8 cellular contexts compared by ENCODE assay signal in the genomic region with DNA sequence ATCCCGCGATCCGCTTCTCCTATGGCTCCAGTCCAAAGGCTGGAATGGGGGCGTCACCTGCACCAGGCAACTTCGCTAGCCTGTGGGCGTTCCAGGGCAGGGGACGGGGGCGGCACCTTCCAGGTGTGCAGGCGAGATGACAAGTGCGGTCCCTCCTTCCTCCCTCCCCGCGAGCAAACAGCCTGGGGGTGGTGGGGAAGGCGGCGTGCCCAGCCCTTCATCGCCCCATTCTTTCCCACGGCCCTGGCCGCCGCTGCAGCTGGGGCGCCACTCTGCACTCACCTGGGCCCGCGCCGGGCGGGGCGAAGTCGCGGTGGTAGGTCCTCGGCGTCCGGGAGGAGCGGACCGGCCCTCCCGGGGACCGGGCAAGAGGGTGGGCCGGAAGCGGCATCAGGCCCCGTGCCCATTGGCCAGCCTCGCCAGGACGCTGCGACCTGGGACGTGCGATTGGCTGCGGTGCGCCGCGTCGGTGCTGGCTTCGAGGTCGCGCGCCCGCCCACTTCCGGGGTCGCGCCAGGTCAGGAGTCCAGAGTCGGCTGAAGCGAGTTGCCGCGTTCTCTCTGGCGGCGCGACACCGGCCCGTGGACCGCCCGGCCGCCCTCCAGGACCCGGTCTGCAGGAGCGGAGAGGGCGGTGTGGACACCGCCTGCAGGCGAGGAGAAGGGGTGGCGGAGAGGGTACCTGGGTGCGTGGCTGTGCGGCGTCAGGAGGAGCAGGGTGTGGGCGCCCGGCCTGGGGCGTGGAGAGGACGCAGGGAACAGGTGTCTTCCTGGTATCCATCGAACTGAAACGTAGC. TPM values are rescaled to one million over a fixed set of nuclear protein-coding genes. Genes with fewer than 3 reads are reported as not detected.
DNase-seq lines count a peak whose midpoint lies in the region; ATAC-seq and TF ChIP-seq lines count a peak whose summit lies in the region.

A gene with protein sequence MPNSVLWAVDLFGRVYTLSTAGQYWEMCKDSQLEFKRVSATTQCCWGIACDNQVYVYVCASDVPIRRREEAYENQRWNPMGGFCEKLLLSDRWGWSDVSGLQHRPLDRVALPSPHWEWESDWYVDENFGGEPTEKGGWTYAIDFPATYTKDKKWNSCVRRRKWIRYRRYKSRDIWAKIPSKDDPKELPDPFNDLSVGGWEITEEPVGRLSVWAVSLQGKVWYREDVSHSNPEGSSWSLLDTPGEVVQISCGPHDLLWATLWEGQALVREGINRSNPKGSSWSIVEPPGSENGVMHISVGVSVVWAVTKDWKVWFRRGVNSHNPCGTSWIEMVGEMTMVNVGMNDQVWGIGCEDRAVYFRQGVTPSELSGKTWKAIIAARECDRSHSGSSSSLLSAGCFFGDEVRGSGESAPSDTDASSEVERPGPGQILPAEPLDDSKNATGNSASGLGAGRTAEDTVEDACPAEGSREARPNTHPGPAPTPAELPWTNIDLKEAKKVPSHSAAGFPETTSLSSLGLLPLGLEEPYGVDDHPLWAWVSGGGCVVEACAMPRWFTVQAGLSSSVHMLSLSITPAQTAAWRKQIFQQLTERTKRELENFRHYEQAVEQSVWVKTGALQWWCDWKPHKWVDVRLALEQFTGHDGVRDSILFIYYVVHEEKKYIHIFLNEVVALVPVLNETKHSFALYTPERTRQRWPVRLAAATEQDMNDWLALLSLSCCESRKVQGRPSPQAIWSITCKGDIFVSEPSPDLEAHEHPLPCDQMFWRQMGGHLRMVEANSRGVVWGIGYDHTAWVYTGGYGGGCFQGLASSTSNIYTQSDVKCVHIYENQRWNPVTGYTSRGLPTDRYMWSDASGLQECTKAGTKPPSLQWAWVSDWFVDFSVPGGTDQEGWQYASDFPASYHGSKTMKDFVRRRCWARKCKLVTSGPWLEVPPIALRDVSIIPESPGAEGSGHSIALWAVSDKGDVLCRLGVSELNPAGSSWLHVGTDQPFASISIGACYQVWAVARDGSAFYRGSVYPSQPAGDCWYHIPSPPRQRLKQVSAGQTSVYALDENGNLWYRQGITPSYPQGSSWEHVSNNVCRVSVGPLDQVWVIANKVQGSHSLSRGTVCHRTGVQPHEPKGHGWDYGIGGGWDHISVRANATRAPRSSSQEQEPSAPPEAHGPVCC (minus strand): TSS at position 389 of the 796 bp plus-strand sequence. CDS start 6,086 bp downstream, outside the sequence.

- H3K36me3 ChIP-seq in DND-41 (ENCODE audit: insufficient read depth, low read length) (peaks cover 9% of the 10 kb centered on the region), GM23248 (ENCODE audit: low read depth) (no peaks in the 10 kb centered on the region), Karpas-422 (ENCODE audit: insufficient read depth, low read length) (no peaks in the 10 kb centered on the region), fibroblast of lung (ENCODE audit: control insufficient read depth, insufficient read depth, low read length) (no peaks in the 10 kb centered on the region)
- H3K36me3 ChIP-seq in naive thymus-derived CD4-positive, alpha-beta T cell (ENCODE audit: control insufficient read depth in 2 of 3, insufficient read depth in 3 of 3, low read length in 3 of 3): peaks cover 0 to 31% (median 0%) of the 10 kb centered on the region in 3 experiments

- TF ChIP-seq CTCF in DND-41 (IDR thresholded peaks at IDR 0.05; ENCODE audit: borderline replicate concordance, extremely low read depth, low read length, poor library complexity, severe bottlenecking): peak; percentile 27
- no peak for TF ChIP-seq CTCF in fibroblast of lung (conservative IDR thresholded peaks at IDR 0.05 in 1 of 2, IDR thresholded peaks at IDR 0.05 in 1 of 2; ENCODE audit: low read depth in 1 of 2, low read length in 2 of 2)

- in situ Hi-C loops in GM23248 (cut with MboI): no loop called here

- H3K4me1 ChIP-seq in DND-41 (ENCODE audit: insufficient read depth, low read length) (peaks cover 49% of the 10 kb centered on the region), GM23248 (ENCODE audit: insufficient read depth) (peaks cover 4% of the 10 kb centered on the region; the same call in 1 of the 2 replicates), Karpas-422 (ENCODE audit: low read length) (peaks cover 21% of the 10 kb centered on the region), fibroblast of lung (ENCODE audit: control insufficient read depth, extremely low read depth, insufficient read depth, low read length) (peaks cover 8% of the 10 kb centered on the region)
- peaks cover 38 to 40% of the 10 kb centered on the region in 2 donors for H3K4me1 ChIP-seq in naive thymus-derived CD4-positive, alpha-beta T cell (ENCODE audit: control insufficient read depth in 2 of 2, insufficient read depth in 2 of 2, low read length in 2 of 2)

- H3K27ac ChIP-seq in DND-41 (ENCODE audit: low read length): peak within 1 kb of the TSS; percentile 81
- H3K27ac ChIP-seq in GM23248: peak within 1 kb of the TSS; percentile 34
- H3K27ac ChIP-seq in Karpas-422 (ENCODE audit: low read length): peak within 1 kb of the TSS; percentile 52
- H3K27ac ChIP-seq in fibroblast of lung (ENCODE audit: insufficient read depth, low read length): peak within 1 kb of the TSS; percentile 80
- H3K27ac ChIP-seq in naive thymus-derived CD4-positive, alpha-beta T cell (ENCODE audit: low read depth, low read length): peak within 1 kb of the TSS; percentile 83

- H3K9me3 ChIP-seq in DND-41 (ENCODE audit: insufficient read depth, low read length, severe bottlenecking) (no peaks in the 10 kb centered on the region), GM23248 (ENCODE audit: low read depth) (no peaks in the 10 kb centered on the region), Karpas-422 (ENCODE audit: low read length) (no peaks in the 10 kb centered on the region), fibroblast of lung (ENCODE audit: control insufficient read depth, insufficient read depth, low read depth, low read length) (no peaks in the 10 kb centered on the region)
- no peaks in the 10 kb centered on the region for H3K9me3 ChIP-seq in naive thymus-derived CD4-positive, alpha-beta T cell (ENCODE audit: control insufficient read depth in 2 of 3, low read length in 3 of 3)

- peak; percentile 83 for DNase-seq in DND-41
- peak; percentile 97 for DNase-seq in GM23248
- peak; percentile 95 for DNase-seq in Karpas-422
- DNase-seq in RKO (ENCODE audit: low spot score): peak; percentile 96
- DNase-seq in activated T-helper 1 cell treated with Interleukin-2 at 50 U/mL for 16 hours (ENCODE audit: low read depth): peak; percentile 83
- DNase-seq in fibroblast of lung (ENCODE audit: low read depth in 2 of 2): peak; percentile 88 to 89
- DNase-seq in naive thymus-derived CD4-positive, alpha-beta T cell: peak; percentile 81 to 93 (median 89)
- DNase-seq in stimulated activated naive B cell treated with anti-CD40 and anti-IgM and Interleukin-4, amounts not matched to agents 10 μg/mL and 1 μg/mL and 100 μg/mL, for 72 hours: peak; percentile 88

- H3K79me2 ChIP-seq in DND-41 (ENCODE audit: insufficient read depth, low read length): peaks cover 41% of the 10 kb centered on the region
- H3K79me2 ChIP-seq in GM23248 (ENCODE audit: insufficient read depth): peaks cover 47% of the 10 kb centered on the region
- peaks cover 24% of the 10 kb centered on the region for H3K79me2 ChIP-seq in Karpas-422 (ENCODE audit: low read length)
- peaks cover 16% of the 10 kb centered on the region for H3K79me2 ChIP-seq in fibroblast of lung (ENCODE audit: control insufficient read depth, insufficient read depth, low read length)

- no peaks in the 10 kb centered on the region for H3K9me2 ChIP-seq in GM23248 (ENCODE audit: insufficient read depth)
- H3K9me2 ChIP-seq in Karpas-422 (replicated peaks; ENCODE audit: insufficient read depth, low read length): no peaks in the 10 kb centered on the region

- H3K4me3 ChIP-seq in DND-41 (ENCODE audit: low read depth in 1 of 2, low read length in 2 of 2) (peak within 1 kb of the TSS; percentile 73 to 98), GM23248 (peak within 1 kb of the TSS; percentile 96), Karpas-422 (ENCODE audit: low read length) (peak within 1 kb of the TSS; percentile 90), fibroblast of lung (replicated peaks in 1 of 4; ENCODE audit: control extremely low read depth in 1 of 4, insufficient read depth in 1 of 4, low read depth in 3 of 4, low read length in 4 of 4) (peak within 1 kb of the TSS; percentile 84 to 96 (median 94))
- H3K4me3 ChIP-seq in naive thymus-derived CD4-positive, alpha-beta T cell (ENCODE audit: low read length): peak within 1 kb of the TSS; percentile 91

- no peaks in the 10 kb centered on the region for H3F3A ChIP-seq in GM23248 (ENCODE audit: insufficient read depth)

- no peaks in the 10 kb centered on the region for H3K27me3 Mint-ChIP-seq in naive thymus-derived CD4-positive, alpha-beta T cell
- H3K27me3 Mint-ChIP-seq in stimulated activated naive B cell treated with anti-CD40 and anti-IgM and Interleukin-4, amounts not matched to agents 10 μg/mL and 1 μg/mL and 100 μg/mL, for 72 hours: no peaks in the 10 kb centered on the region

- H3K27me3 ChIP-seq in DND-41 (ENCODE audit: insufficient read depth, low read length, poor library complexity): no peaks in the 10 kb centered on the region
- no peaks in the 10 kb centered on the region for H3K27me3 ChIP-seq in GM23248 (replicated peaks; ENCODE audit: insufficient read depth)
- H3K27me3 ChIP-seq in Karpas-422 (ENCODE audit: low read length): no peaks in the 10 kb centered on the region
- H3K27me3 ChIP-seq in fibroblast of lung (ENCODE audit: control insufficient read depth, insufficient read depth, low read length): no peaks in the 10 kb centered on the region
- no peaks in the 10 kb centered on the region for H3K27me3 ChIP-seq in naive thymus-derived CD4-positive, alpha-beta T cell (ENCODE audit: control insufficient read depth in 2 of 2, insufficient read depth in 2 of 2, low read length in 2 of 2)

- H3K4me2 ChIP-seq in DND-41 (ENCODE audit: insufficient read depth, low read length): peak within 1 kb of the TSS; percentile 95
- H3K4me2 ChIP-seq in GM23248 (ENCODE audit: unreplicated experiment): peak within 1 kb of the TSS; percentile 79
- peak within 1 kb of the TSS; percentile 77 for H3K4me2 ChIP-seq in Karpas-422 (ENCODE audit: low read depth, low read length, poor library complexity, severe bottlenecking)
- peak within 1 kb of the TSS; percentile 92 for H3K4me2 ChIP-seq in fibroblast of lung (ENCODE audit: extremely low read depth, insufficient read depth, low read length)

- peaks cover 5 to 36% (median 23%) of the 10 kb centered on the region in 5 donors for H3K36me3 Mint-ChIP-seq in naive thymus-derived CD4-positive, alpha-beta T cell
- H3K36me3 Mint-ChIP-seq in stimulated activated naive B cell treated with anti-CD40 and anti-IgM and Interleukin-4, amounts not matched to agents 10 μg/mL and 1 μg/mL and 100 μg/mL, for 72 hours: peaks cover 8 to 27% of the 10 kb centered on the region in 2 donors

- POLR2A ChIA-PET in naive thymus-derived CD4-positive, alpha-beta T cell (lab: Charles Lee): interaction anchor here (0.6 to 6.7 kb wide), 20 partner anchors 8 to 1322 kb away, joined by 3 to 106 read pairs (median 4); a partner anchor contains a TSS

- H4K20me1 ChIP-seq in DND-41 (ENCODE audit: insufficient read depth, low read length) (peaks cover 3% of the 10 kb centered on the region; the same call in 1 of the 2 replicates), GM23248 (ENCODE audit: insufficient read depth) (no peaks in the 10 kb centered on the region), Karpas-422 (ENCODE audit: insufficient read depth, low read depth, low read length) (no peaks in the 10 kb centered on the region), fibroblast of lung (ENCODE audit: control insufficient read depth, extremely low read depth, insufficient read depth, low read length) (no peaks in the 10 kb centered on the region)

- peak within 1 kb of the TSS; percentile 78 for H3K9ac ChIP-seq in DND-41 (ENCODE audit: low read depth, low read length)
- peak within 1 kb of the TSS; percentile 84 for H3K9ac ChIP-seq in GM23248
- H3K9ac ChIP-seq in Karpas-422 (ENCODE audit: low read length): peak within 1 kb of the TSS; percentile 80
- peak within 1 kb of the TSS; percentile 79 for H3K9ac ChIP-seq in fibroblast of lung (ENCODE audit: insufficient read depth, low read length)

- H3K27ac Mint-ChIP-seq in naive thymus-derived CD4-positive, alpha-beta T cell: peak within 1 kb of the TSS; percentile 90 to 100 (median 99)
- H3K27ac Mint-ChIP-seq in stimulated activated naive B cell treated with anti-CD40 and anti-IgM and Interleukin-4, amounts not matched to agents 10 μg/mL and 1 μg/mL and 100 μg/mL, for 72 hours: peak within 1 kb of the TSS; percentile 96

- WGBS in GM23248 (ENCODE audit: low coverage in 1 of 2, low lambda C conversion rate in 2 of 2, missing lambda C conversion rate in 2 of 2), 2 experiments: 0 to 2% methylated on average over 64 to 79 of the region's 81 CpGs

- peaks cover 0 to 2% (median 0%) of the 10 kb centered on the region in 11 donors for H3K9me3 Mint-ChIP-seq in naive thymus-derived CD4-positive, alpha-beta T cell
- no peaks in the 10 kb centered on the region for H3K9me3 Mint-ChIP-seq in stimulated activated naive B cell treated with anti-CD40 and anti-IgM and Interleukin-4, amounts not matched to agents 10 μg/mL and 1 μg/mL and 100 μg/mL, for 72 hours

- CTCF ChIA-PET in naive thymus-derived CD4-positive, alpha-beta T cell (lab: Charles Lee): interaction anchor here (1.4 kb wide), 1 partner anchor 28 kb away, joined by 3 read pairs; no protein-coding TSS in a partner anchor

- H3K4me3 Mint-ChIP-seq in naive thymus-derived CD4-positive, alpha-beta T cell: peak within 1 kb of the TSS; percentile 88 to 98 (median 94)
- peak within 1 kb of the TSS; percentile 94 to 100 for H3K4me3 Mint-ChIP-seq in stimulated activated naive B cell treated with anti-CD40 and anti-IgM and Interleukin-4, amounts not matched to agents 10 μg/mL and 1 μg/mL and 100 μg/mL, for 72 hours

- H2AFZ ChIP-seq in DND-41 (ENCODE audit: low read depth, low read length) (peak within 1 kb of the TSS; percentile 95), GM23248 (peak within 1 kb of the TSS; percentile 96), Karpas-422 (ENCODE audit: low read length) (peak within 1 kb of the TSS; percentile 25), fibroblast of lung (ENCODE audit: low read length) (peak within 1 kb of the TSS; percentile 94)

- intact Hi-C loops in naive thymus-derived CD4-positive, alpha-beta T cell (cut with micrococcal nuclease): loop anchor here (1.0 to 5.0 kb wide), 13 partner anchors 11 to 627 kb away; a partner anchor contains a TSS

- peak; percentile 95 for ATAC-seq in DND-41 (ENCODE audit: insufficient read depth, low read depth)
- ATAC-seq in naive thymus-derived CD4-positive, alpha-beta T cell: peak; percentile 90
- ATAC-seq in stimulated activated naive B cell treated with anti-CD40 and anti-IgM and Interleukin-4, amounts not matched to agents 10 μg/mL and 1 μg/mL and 100 μg/mL, for 72 hours (replicated peaks): peak; percentile 98 to 99

- peaks cover 41 to 78% (median 65%) of the 10 kb centered on the region in 7 donors for H3K4me1 Mint-ChIP-seq in naive thymus-derived CD4-positive, alpha-beta T cell
- H3K4me1 Mint-ChIP-seq in stimulated activated naive B cell treated with anti-CD40 and anti-IgM and Interleukin-4, amounts not matched to agents 10 μg/mL and 1 μg/mL and 100 μg/mL, for 72 hours: peaks cover 26 to 40% of the 10 kb centered on the region in 2 donors

RNA-seq across cellular contexts. Expression of the gene that starts here (rescaled TPM):
- 24.5 and 27.8 TPM in 2 replicates for total RNA-seq in GM23248 (2014; rRNA removed; shearing (Covaris generic))
- polyA plus RNA-seq in GM23248 (2016; fragmentation: Nextera tagmentation; extraction: Ambion mirVana) (8.1 and 8.2 TPM in 2 replicates), fibroblast of lung (3.3 and 3.7 TPM in 2 replicates)
- 28.4 and 30.7 TPM in 2 replicates for total RNA-seq in Karpas-422 (2014; rRNA removed; shearing (Covaris generic); ENCODE audit: low replicate concordance)
- total RNA-seq in fibroblast of lung: 24.9 and 39.0 TPM in 2 replicates
- 15.4 and 15.6 TPM in 2 replicates for polyA plus RNA-seq in fibroblast of lung (2012)
- 7.7 and 9.1 TPM in 2 replicates for polyA minus RNA-seq in fibroblast of lung (ENCODE audit: low replicate concordance)
- 100 to 1,000 TPM in 4 of 5 experiments, 10 to 100 TPM in 1; 82.4 to 203 (median 134) TPM for total RNA-seq in naive thymus-derived CD4-positive, alpha-beta T cell
- polyA plus RNA-seq in naive thymus-derived CD4-positive, alpha-beta T cell: 10 to 100 TPM; 21.0 to 32.3 TPM

Comparison
In these comparisons a context has a peak if more than half of its experiments do, and no peak if none do; other contexts are left out.
1. Peak in every context shown above with its lines: DNase-seq, ATAC-seq, H3K4me3 ChIP-seq and H3K27ac ChIP-seq.
2. H2AFZ ChIP-seq: peak in every context shown above with its lines; median percentile 96 in GM23248; 95 in DND-41; 94 in fibroblast of lung; 25 in Karpas-422.